Comparison of ENCODE assay signal across 21 cellular contexts in genomic region chr11:133981156-133981555, GRCh38. TPM values are rescaled to one million over a fixed set of nuclear protein-coding genes. Genes with fewer than 3 reads are reported as not detected.
DNase-seq lines count a peak whose midpoint lies in the region; ATAC-seq and TF ChIP-seq lines count a peak whose summit lies in the region.
"Had no signal": no experiment of that assay in that cellular context is flagged by ENCODE, and none has a peak within 500 bp of the region (broad histone marks: within the 10 kb centered on the region; RNA-seq: fewer than 3 reads in every experiment).

No MANE protein-coding gene starts in this region.

- no peaks in the 10 kb centered on the region; the same call in 1 of the 3 replicates for H3K4me1 Mint-ChIP-seq in GM23338

- no peak overlapping the region for H3K4me3 ChIP-seq in GM23338
- H3K4me3 ChIP-seq in neuronal stem cell (ENCODE audit: low read length in 2 of 2) = no peak overlapping the region
- H3K4me3 ChIP-seq: PC-9 had no signal

- H3K9ac ChIP-seq in neuronal stem cell (ENCODE audit: low read depth, low read length, poor library complexity) = no peak overlapping the region
- H3K9ac ChIP-seq: SK-N-SH had no signal

- H3K4me1 ChIP-seq in GM23338 (ENCODE audit: insufficient read depth) (no peaks in the 10 kb centered on the region), neuronal stem cell (ENCODE audit: control insufficient read depth in 2 of 2, insufficient read depth in 1 of 2, low read depth in 1 of 2, low read length in 2 of 2) (no peaks in the 10 kb centered on the region)

- H3K4ac ChIP-seq in neuronal stem cell (ENCODE audit: low read length) = no peak overlapping the region

- peak; percentile 45 for ATAC-seq in GM23338
- peak; percentile 54 for ATAC-seq in esophagus mucosa
- ATAC-seq in left cardiac atrium = peak; percentile 44 to 79

- no peak overlapping the region for H2BK120ac ChIP-seq in neuronal stem cell (ENCODE audit: low read depth, low read length)

- H3K18ac ChIP-seq in neuronal stem cell (ENCODE audit: low read length) = no peak overlapping the region

- WGBS in neuronal stem cell (ENCODE audit: extremely low coverage in 2 of 2, insufficient read length in 2 of 2, insufficient replicate concordance in 1 of 2), 2 donors = no CpG with 5 or more reads among the region's 5 CpGs

- DNase-seq in GM23338 (ENCODE audit: low spot score) = no peak
- DNase-seq in left cardiac atrium = peak; percentile 79
- no peak for DNase-seq in neuronal stem cell (ENCODE audit: low spot score)
- no peak for DNase-seq in posterior vena cava (ENCODE audit: low spot score)
- no peak for DNase-seq in activated T-cell treated with anti-CD3 and anti-CD28 coated beads, Interleukin-2, amount 50 U/mL, for 1 hour
- no peak for DNase-seq in COLO829 (ENCODE audit: low spot score)
- DNase-seq in NCI-H446 treated with DMSO at 0.1 percent for 48 hours (lab: John Stamatoyannopoulos, UW) = no peak
- DNase-seq: CD4-positive, alpha-beta memory T cell; GOT3; HCEC 1CT; Kasumi-1; NCI-H1417; NCI-H1694 treated with DMSO at 0.1 percent for 48 hours; NCI-H2081 treated with DMSO at 0.1 percent for 48 hours; NCI-H446; NCI-H526 treated with DMSO at 0.1 percent for 48 hours; PC-9; RPMI8226; SIG-M5; SK-N-SH had no signal

- H3K4me3 Mint-ChIP-seq in GM23338 = no peak overlapping the region
- H3K4me3 Mint-ChIP-seq: CD4-positive, alpha-beta memory T cell had no signal

- H2AFZ ChIP-seq in GM23338 (no peak overlapping the region), neuronal stem cell (ENCODE audit: low read length) (no peak overlapping the region)
- H2AFZ ChIP-seq: PC-9 had no signal

- no peak overlapping the region for H2BK5ac ChIP-seq in neuronal stem cell (ENCODE audit: low read length)

- H4K20me1 ChIP-seq in GM23338 (replicated peaks; ENCODE audit: insufficient read depth) = no peaks in the 10 kb centered on the region

- no peak overlapping the region for H2BK12ac ChIP-seq in neuronal stem cell (ENCODE audit: low read length)

- no peaks in the 10 kb centered on the region for H3K36me3 Mint-ChIP-seq in GM23338 (ENCODE audit: low read depth)
- H3K36me3 Mint-ChIP-seq: CD4-positive, alpha-beta memory T cell had no signal

- no peak for TF ChIP-seq CTCF in GM23338 (conservative IDR thresholded peaks at IDR 0.05; ENCODE audit: low read depth in 2 of 2)

- H3K36me3 ChIP-seq in GM23338 (ENCODE audit: insufficient read depth) (no peaks in the 10 kb centered on the region), neuronal stem cell (replicated peaks in 1 of 2; ENCODE audit: control insufficient read depth in 2 of 2, insufficient read depth in 2 of 2, low read length in 2 of 2) (no peaks in the 10 kb centered on the region)

- peaks cover 9% of the 10 kb centered on the region for H3K27me3 Mint-ChIP-seq in GM23338 (ENCODE audit: insufficient read depth, low read depth, poor library complexity)

- H3K4me2 ChIP-seq in GM23338 = no peak overlapping the region
- H3K4me2 ChIP-seq in neuronal stem cell (ENCODE audit: insufficient read depth, low read length, poor library complexity, severe bottlenecking) = no peak overlapping the region
- H3K4me2 ChIP-seq: PC-9, SK-N-SH had no signal

- H3F3A ChIP-seq in GM23338 (replicated peaks; ENCODE audit: low read depth) = no peaks in the 10 kb centered on the region

- no peaks in the 10 kb centered on the region for H3K79me1 ChIP-seq in neuronal stem cell (ENCODE audit: low read depth, low read length)

- no peak overlapping the region for H2AK5ac ChIP-seq in neuronal stem cell (ENCODE audit: low read depth, low read length)

- no peak overlapping the region for H4K91ac ChIP-seq in neuronal stem cell (ENCODE audit: low read depth, low read length, poor library complexity)

- H3K79me2 ChIP-seq in GM23338 (replicated peaks; ENCODE audit: insufficient read depth) = no peaks in the 10 kb centered on the region

- H2BK15ac ChIP-seq in neuronal stem cell (ENCODE audit: low read length) = no peak overlapping the region

- peak overlapping the region; percentile 59 for H3K23ac ChIP-seq in neuronal stem cell (ENCODE audit: low read depth, low read length, poor library complexity)

- intact Hi-C loops in left cardiac atrium (cut with DNase I) (no loop called here), posterior vena cava (cut with DNase I) (no loop called here)

- H3K9me2 ChIP-seq in GM23338 (ENCODE audit: insufficient read depth) = no peaks in the 10 kb centered on the region
- H3K9me2 ChIP-seq: SK-N-SH had no signal

- H3K9me3 ChIP-seq in neuronal stem cell (replicated peaks in 1 of 2; ENCODE audit: control insufficient read depth in 2 of 2, insufficient read depth in 1 of 2, low read depth in 1 of 2, low read length in 2 of 2) = no peaks in the 10 kb centered on the region
- H3K9me3 ChIP-seq: SK-N-SH had no signal

- no peak overlapping the region for H3K27ac Mint-ChIP-seq in GM23338

- H3K27ac ChIP-seq in GM23338 (ENCODE audit: low read depth) (no peak overlapping the region), neuronal stem cell (replicated peaks; ENCODE audit: low read length) (no peak overlapping the region)
- H3K27ac ChIP-seq: PC-9 had no signal

- no peaks in the 10 kb centered on the region for H3K27me3 ChIP-seq in GM23338 (ENCODE audit: insufficient read depth)
- peaks cover 0 to 73% (median 0%) of the 10 kb centered on the region in 3 experiments for H3K27me3 ChIP-seq in neuronal stem cell (ENCODE audit: control insufficient read depth in 3 of 3, insufficient read depth in 3 of 3, low read depth in 1 of 3, low read length in 3 of 3)

- no peaks in the 10 kb centered on the region; the same call in 2 of the 3 replicates for H3K9me3 Mint-ChIP-seq in GM23338
- H3K9me3 Mint-ChIP-seq: CD4-positive, alpha-beta memory T cell had no signal

- no peak overlapping the region for H4K8ac ChIP-seq in neuronal stem cell (ENCODE audit: low read depth, low read length)

- no peak overlapping the region for H3K14ac ChIP-seq in neuronal stem cell (ENCODE audit: low read length)

TF ChIP-seq in GM23338, 12 proteins besides CTCF, POLR2A, EP300 and RAD21:
- TF ChIP-seq ZNF331 (CRISPR knock-in tag; IDR thresholded peaks at IDR 0.05; ENCODE audit: low read depth) = no peak
TF ChIP-seq in GM23338: peak in this region for 0.

RNA-seq across cellular contexts. Expression of gene IGSF9B, which starts 24.4 kb away (rescaled TPM):
- 41.2 and 51.2 TPM in 2 replicates for total RNA-seq in GM23338 (2014; rRNA removed; shearing (Covaris generic))
- polyA plus RNA-seq in GM23338 (2016; fragmentation: Nextera tagmentation; extraction: Ambion mirVana) = 8.7 TPM in 2 replicates
- total RNA-seq in esophagus mucosa (1.5 TPM), left cardiac atrium (10 to 100 TPM; 33.3 to 40.0 TPM), posterior vena cava (10 to 100 TPM; 45.0 to 57.8 TPM)
- polyA plus RNA-seq in neuronal stem cell (2013, experiment 1 of 2) = 3.9 TPM
- 3.8 TPM for polyA plus RNA-seq in neuronal stem cell (2013, experiment 2 of 2)
- total RNA-seq: PC-9 had no signal

Comparison
In these comparisons a context has a peak if more than half of its experiments do, and no peak if none do; other contexts are left out.
1. RNA of gene IGSF9B, which starts 24.4 kb away (total RNA-seq): 45.0 to 57.8 TPM in posterior vena cava, 41.2 to 51.2 TPM in GM23338 and 33.3 to 40.0 TPM in left cardiac atrium; 1.5 TPM in esophagus mucosa (single experiment); every median in the first group is over 10 times any median in the second.
2. Peak in every context shown above with its lines, with median percentiles within 50 percentile points of each other: ATAC-seq.